ENCODE assay signal across 1 cellular context in genomic region chr2:183021613-183022012, GRCh38.
TF ChIP-seq lines count a peak whose summit lies in the region.

No MANE protein-coding gene starts in this region.

TF ChIP-seq in GM12878, 131 proteins besides CTCF, POLR2A, EP300 and RAD21 (continued from another document):
- TF ChIP-seq, protein P1, sequence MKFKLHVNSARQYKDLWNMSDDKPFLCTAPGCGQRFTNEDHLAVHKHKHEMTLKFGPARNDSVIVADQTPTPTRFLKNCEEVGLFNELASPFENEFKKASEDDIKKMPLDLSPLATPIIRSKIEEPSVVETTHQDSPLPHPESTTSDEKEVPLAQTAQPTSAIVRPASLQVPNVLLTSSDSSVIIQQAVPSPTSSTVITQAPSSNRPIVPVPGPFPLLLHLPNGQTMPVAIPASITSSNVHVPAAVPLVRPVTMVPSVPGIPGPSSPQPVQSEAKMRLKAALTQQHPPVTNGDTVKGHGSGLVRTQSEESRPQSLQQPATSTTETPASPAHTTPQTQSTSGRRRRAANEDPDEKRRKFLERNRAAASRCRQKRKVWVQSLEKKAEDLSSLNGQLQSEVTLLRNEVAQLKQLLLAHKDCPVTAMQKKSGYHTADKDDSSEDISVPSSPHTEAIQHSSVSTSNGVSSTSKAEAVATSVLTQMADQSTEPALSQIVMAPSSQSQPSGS (IDR thresholded peaks at IDR 0.05; ENCODE audit: low read length), result no peak
- TF ChIP-seq RAD51 (IDR thresholded peaks at IDR 0.05) (no peak), SREBF1 (IDR thresholded peaks at IDR 0.05; ENCODE audit: low read length) (no peak), FOXM1 (IDR thresholded peaks at IDR 0.05; ENCODE audit: low read depth, low read length) (no peak)
